In the genomic region with DNA sequence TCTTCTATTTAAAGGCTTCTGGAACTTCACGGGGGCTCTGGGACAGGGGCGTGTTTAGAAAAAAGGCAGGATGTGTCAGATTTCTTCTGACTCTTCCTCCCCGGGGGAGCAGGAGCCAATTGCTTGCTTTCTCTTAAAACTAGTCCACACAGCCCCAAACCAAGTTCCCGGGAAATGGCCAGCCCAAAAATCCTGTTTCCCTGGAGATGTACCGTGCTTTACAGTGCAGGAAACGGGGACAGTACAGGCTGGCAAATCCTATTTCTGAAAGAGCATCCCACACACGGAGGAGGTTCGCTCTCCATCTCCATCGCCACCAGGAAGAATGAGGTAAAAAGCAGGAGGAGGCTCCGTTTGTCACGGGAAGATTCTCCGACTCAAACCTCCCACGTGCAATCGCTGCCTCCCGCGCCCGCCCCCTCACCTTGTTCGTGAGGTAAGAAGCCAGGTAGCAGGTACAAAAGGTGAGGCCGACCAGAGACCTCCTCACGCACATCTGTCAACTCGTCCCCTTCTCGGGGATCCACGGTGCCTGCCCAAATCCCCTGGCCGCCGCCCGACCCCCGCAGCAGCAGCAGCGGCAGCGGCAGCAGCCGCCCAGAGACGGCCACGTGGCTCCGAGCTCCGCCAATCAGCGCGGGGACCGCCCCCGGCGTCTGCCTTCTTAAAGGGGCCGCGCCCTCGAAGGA, we compare ENCODE assay signal across 8 cellular contexts. TPM values are rescaled to one million over a fixed set of nuclear protein-coding genes. Genes with fewer than 3 reads are reported as not detected.
A peak's percentile ranks its signal among the peaks of the same experiment; 100 is the strongest.
DNase-seq lines count a peak whose midpoint lies in the region; ATAC-seq and TF ChIP-seq lines count a peak whose summit lies in the region.

No MANE protein-coding gene starts in this region.

- H3K4me3 Mint-ChIP-seq in chondrocyte (ENCODE audit: unreplicated experiment) = peak overlapping the region; percentile 90

- no peaks in the 10 kb centered on the region for H3K36me3 Mint-ChIP-seq in chondrocyte (ENCODE audit: low read depth)

- H3K4me3 ChIP-seq in kidney epithelial cell (ENCODE audit: low read depth, low read length) = peak overlapping the region; percentile 97

- DNase-seq in AG08395 (ENCODE audit: low spot score) (peak; percentile 87), NCI-H2227 treated with DMSO at 0.1 percent for 48 hours (lab: John Stamatoyannopoulos, UW) (peak; percentile 55), chondrocyte (ENCODE audit: low spot score) (peak; percentile 96), kidney epithelial cell (ENCODE audit: low read depth) (no peak)
- peak; percentile 71 to 72 for DNase-seq in activated CD4-positive, alpha-beta T cell treated with anti-CD3 and anti-CD28 coated beads for 24 hours (ENCODE audit: low read depth in 2 of 2)
- DNase-seq in stimulated activated CD4-positive, alpha-beta T cell treated with anti-CD3 and anti-CD28 coated beads, Interleukin-15, amount 100 ng/mL, for 24 hours = peak; percentile 90

- H3K9me3 Mint-ChIP-seq in chondrocyte (ENCODE audit: low read depth) = no peaks in the 10 kb centered on the region

- TF ChIP-seq CTCF in chondrocyte (IDR thresholded peaks at IDR 0.05) (no peak), kidney epithelial cell (IDR thresholded peaks at IDR 0.05; ENCODE audit: insufficient read depth, low read length, poor library complexity, severe bottlenecking) (no peak)

- peak overlapping the region; percentile 95 for H3K27ac Mint-ChIP-seq in chondrocyte (ENCODE audit: unreplicated experiment)

- peaks cover 11% of the 10 kb centered on the region for H3K4me1 Mint-ChIP-seq in chondrocyte (ENCODE audit: low read depth)

- no peaks in the 10 kb centered on the region for H3K36me3 ChIP-seq in kidney epithelial cell (ENCODE audit: control insufficient read depth, insufficient read depth, low read length)

- H3K27me3 Mint-ChIP-seq in chondrocyte (ENCODE audit: low read depth) = no peaks in the 10 kb centered on the region

- ATAC-seq in GM18858 (IDR thresholded peaks at IDR 0.05; ENCODE audit: unreplicated experiment) (peak; percentile 79), HG03095 (IDR thresholded peaks at IDR 0.05; ENCODE audit: unreplicated experiment) (peak; percentile 91)

- no peaks in the 10 kb centered on the region for H3K27me3 ChIP-seq in kidney epithelial cell (ENCODE audit: control insufficient read depth, insufficient read depth, low read length)

RNA-seq across cellular contexts. Expression of a gene that starts 15.6 kb away (rescaled TPM):
- total RNA-seq in chondrocyte = 50.3 to 51.5 TPM (median 51.4 TPM) in 3 replicates
- 79.8 and 90.6 TPM in 2 replicates for total RNA-seq in kidney epithelial cell
